17 cellular contexts compared by ENCODE assay signal in genomic region chr19:18206018-18206417, GRCh38. TPM values are rescaled to one million over a fixed set of nuclear protein-coding genes. Genes with fewer than 3 reads are reported as not detected.
A peak's percentile ranks its signal among the peaks of the same experiment; 100 is the strongest.
DNase-seq lines count a peak whose midpoint lies in the region; ATAC-seq, FAIRE-seq and TF ChIP-seq lines count a peak whose summit lies in the region.
"Had no signal": no experiment of that assay in that cellular context is flagged by ENCODE, and none has a peak within 500 bp of the region (broad histone marks: within the 10 kb centered on the region; RNA-seq: fewer than 3 reads in every experiment).

No MANE protein-coding gene starts in this region.

- H4K20me1 ChIP-seq in endothelial cell of umbilical vein (replicated peaks; ENCODE audit: control insufficient read depth, extremely low read depth, insufficient read depth, low read length) = no peaks in the 10 kb centered on the region

- H3K9me3 ChIP-seq in cardiac muscle cell (ENCODE audit: low read depth) = no peaks in the 10 kb centered on the region
- H3K9me3 ChIP-seq in endothelial cell of umbilical vein (replicated peaks; ENCODE audit: control insufficient read depth, insufficient read depth, low read length) = no peaks in the 10 kb centered on the region
- no peaks in the 10 kb centered on the region for H3K9me3 ChIP-seq in mesodermal cell (ENCODE audit: control insufficient read depth, low read length)
- no peaks in the 10 kb centered on the region for H3K9me3 ChIP-seq in transverse colon
- H3K9me3 ChIP-seq: thoracic aorta had no signal

- POLR2A ChIA-PET in endothelial cell of umbilical vein (lab: Charles Lee) = no interaction called here

- H3K79me2 ChIP-seq in endothelial cell of umbilical vein (ENCODE audit: control insufficient read depth, insufficient read depth, low read length) = no peaks in the 10 kb centered on the region

- H3K9ac ChIP-seq in endothelial cell of umbilical vein (replicated peaks; ENCODE audit: extremely low read depth, insufficient read depth, low read length) = peak overlapping the region; percentile 35

- intact Hi-C loops in Right ventricle myocardium superior (cut with DNase I) = loop anchor here (5.0 to 10.0 kb wide), 2 partner anchors 119 to 206 kb away; partner anchors contain the start of gene LSM4
- intact Hi-C loops in endothelial cell of umbilical vein (cut with micrococcal nuclease) = no loop called here
- intact Hi-C loops in transverse colon (cut with DNase I; ENCODE audit: low total_unique reads) = loop anchor here (10.0 kb wide), 1 partner anchor 209 kb away; the partner anchor contains the start of gene SSBP4

- peaks cover 10% of the 10 kb centered on the region for H3K4me1 ChIP-seq in cardiac muscle cell (ENCODE audit: low read depth)
- H3K4me1 ChIP-seq in endothelial cell of umbilical vein (ENCODE audit: control insufficient read depth, extremely low read depth, insufficient read depth, low read length) = peaks cover 10% of the 10 kb centered on the region
- H3K4me1 ChIP-seq in mesodermal cell (ENCODE audit: control insufficient read depth, insufficient read depth, low read length, poor library complexity, severe bottlenecking) = peaks cover 13% of the 10 kb centered on the region
- peaks cover 0 to 27% (median 23%) of the 10 kb centered on the region in 4 donors for H3K4me1 ChIP-seq in transverse colon

- dilution Hi-C loops in endothelial cell of umbilical vein (cut with MboI; ENCODE audit: extremely low pct_ligation_motif_present, low sequenced_read_pairs) = no loop called here

- CTCF ChIA-PET in endothelial cell of umbilical vein (lab: Charles Lee) = interaction anchor here (1.5 to 3.9 kb wide), 3 partner anchors 46 to 93 kb away, joined by 7 to 45 read pairs (median 26); no protein-coding TSS in a partner anchor

- H3K9me1 ChIP-seq in endothelial cell of umbilical vein (replicated peaks; ENCODE audit: control insufficient read depth, extremely low read depth, insufficient read depth, low read length) = no peaks in the 10 kb centered on the region

- no peak for ATAC-seq in Right ventricle myocardium superior (ENCODE audit: poor library complexity)
- no peak for ATAC-seq in GM21367 (IDR thresholded peaks at IDR 0.05; ENCODE audit: unreplicated experiment)
- ATAC-seq: T-cell had no signal

- H3K4me3 ChIP-seq in cardiac muscle cell = peak overlapping the region; percentile 56
- no peak overlapping the region for H3K4me3 ChIP-seq in endothelial cell of umbilical vein (replicated peaks in 1 of 3; ENCODE audit: insufficient read depth in 1 of 3, low read depth in 1 of 3, low read length in 3 of 3)
- H3K4me3 ChIP-seq in mesodermal cell (ENCODE audit: extremely low read depth, insufficient read depth, low read length, poor library complexity, severe bottlenecking) = peak overlapping the region; percentile 56
- H3K4me3 ChIP-seq in transverse colon = no peak overlapping the region

- no peak overlapping the region for H3K4me2 ChIP-seq in endothelial cell of umbilical vein (ENCODE audit: insufficient read depth, low read length)

- DNase-seq in cardiac muscle cell (ENCODE audit: low read depth in 1 of 2, low spot score in 1 of 2) (no peak), Right ventricle myocardium superior (no peak), endothelial cell of umbilical vein (ENCODE audit: low read depth, low spot score) (no peak), transverse colon (no peak), GM19239 (ENCODE audit: insufficient read length, low spot score) (no peak), C1 segment of cervical spinal cord (lab: John Stamatoyannopoulos, UW) (no peak)
- DNase-seq: activated CD4-positive, alpha-beta T cell treated with anti-CD3 and anti-CD28 coated beads, Interleukin-2, amount 50 U/mL, for 4 hours; activated effector memory CD4-positive, alpha-beta T cell treated with anti-CD3 and anti-CD28 coated beads, Interleukin-2, amount 50 U/mL, for 16 hours; central memory CD4-positive, alpha-beta T cell; GM23248; KBM-7; NCI-H2029; T-cell had no signal

- H2AFZ ChIP-seq in endothelial cell of umbilical vein (ENCODE audit: low read depth, low read length) = no peak overlapping the region

- in situ Hi-C loops in transverse colon (cut with MboI; ENCODE audit: low pct_ligation_motif_present in 1 of 4, low pct_unique_long_range_greater_than_20kb in 1 of 4, low sequenced_read_pairs in 3 of 4) = loop anchor here in 1 of 4 donors (25.0 kb wide), 1 partner anchor 131 kb away; the partner anchor contains the start of gene PGPEP1

- FAIRE-seq in endothelial cell of umbilical vein (lab: Jason Lieb, UNC) (no peak), GM19239 (lab: Jason Lieb, UNC) (no peak)

- TF ChIP-seq POLR2A in endothelial cell of umbilical vein (IDR thresholded peaks at IDR 0.05; ENCODE audit: low read depth, low read length) (no peak), transverse colon (IDR thresholded peaks at IDR 0.05) (no peak)

- H3K27me3 ChIP-seq in cardiac muscle cell = no peaks in the 10 kb centered on the region
- H3K27me3 ChIP-seq in endothelial cell of umbilical vein (ENCODE audit: control insufficient read depth in 2 of 2, insufficient read depth in 2 of 2, low read length in 2 of 2) = peaks cover 0 to 2% of the 10 kb centered on the region in 2 experiments
- H3K27me3 ChIP-seq in transverse colon = peaks cover 12% of the 10 kb centered on the region

- TF ChIP-seq CTCF in cardiac muscle cell (IDR thresholded peaks at IDR 0.05; ENCODE audit: low read depth, low read length) (no peak), endothelial cell of umbilical vein (IDR thresholded peaks at IDR 0.05; ENCODE audit: extremely low read depth in 1 of 2, insufficient read depth in 1 of 2, low read depth in 1 of 2, low read length in 2 of 2) (no peak), transverse colon (IDR thresholded peaks at IDR 0.05) (no peak)

- TF ChIP-seq EP300 in transverse colon (IDR thresholded peaks at IDR 0.05; ENCODE audit: low read depth) = no peak

- WGBS in mesodermal cell (ENCODE audit: insufficient coverage in 2 of 2), 2 experiments = 80 to 91% methylated on average over 4 to 7 of the region's 12 CpGs
- WGBS in transverse colon (ENCODE audit: low coverage in 1 of 2), 2 donors = 70 to 79% methylated on average over 8 to 12 of the region's 12 CpGs

- peaks cover 5% of the 10 kb centered on the region for H3K36me3 ChIP-seq in cardiac muscle cell
- H3K36me3 ChIP-seq in endothelial cell of umbilical vein (ENCODE audit: control insufficient read depth in 2 of 2, extremely low read depth in 1 of 2, insufficient read depth in 2 of 2, low read length in 2 of 2) = no peaks in the 10 kb centered on the region
- H3K36me3 ChIP-seq in mesodermal cell (ENCODE audit: control insufficient read depth, insufficient read depth, low read length) = no peaks in the 10 kb centered on the region
- H3K36me3 ChIP-seq in transverse colon = no peaks in the 10 kb centered on the region
- H3K36me3 ChIP-seq: thoracic aorta had no signal

- BruUV-seq in endothelial cell of umbilical vein (replicated peaks; lab: Mats Ljungman, UMichigan) = no TSS peak

- peak overlapping the region; percentile 94 for H3K27ac ChIP-seq in cardiac muscle cell
- no peak overlapping the region for H3K27ac ChIP-seq in endothelial cell of umbilical vein (ENCODE audit: insufficient read depth, low read depth, low read length)
- H3K27ac ChIP-seq in mesodermal cell (ENCODE audit: low read depth, low read length, severe bottlenecking) = peak overlapping the region; percentile 92
- H3K27ac ChIP-seq in transverse colon = peak overlapping the region; percentile 90 to 99 (median 96)

RNA-seq across cellular contexts. Expression of gene RAB3A, which starts 2.2 kb away (rescaled TPM):
- total RNA-seq in cardiac muscle cell (11.3 and 13.0 TPM in 2 replicates), Right ventricle myocardium superior (26.7 TPM), endothelial cell of umbilical vein (0.88 and 1.9 TPM in 2 replicates), transverse colon (1 to 10 TPM in 3 of 4 donors, not detected in 1; 2.2 to 8.6 (median 3.8) TPM)
- polyA plus RNA-seq in cardiac muscle cell (12.5 and 15.3 TPM in 2 replicates), endothelial cell of umbilical vein (0.86 and 0.90 TPM in 2 replicates)
- 0.74 and 1.0 TPM in 2 replicates for polyA plus RNA-seq in endothelial cell of umbilical vein (2011; cell fraction: cytosol; rRNA removed)
- 0.50 and 0.71 TPM in 2 replicates for polyA plus RNA-seq in endothelial cell of umbilical vein (2011; cell fraction: nucleus; rRNA removed)
- polyA plus RNA-seq in endothelial cell of umbilical vein (2012) = 1.1 and 2.1 TPM in 2 replicates
- polyA minus RNA-seq in endothelial cell of umbilical vein = 0.34 and 6.7 TPM in 2 replicates
- polyA minus RNA-seq in endothelial cell of umbilical vein (2011; cell fraction: cytosol; rRNA and poly(A)+ RNA removed) = 1.9 TPM
- 0.63 TPM in 2 replicates for polyA minus RNA-seq in endothelial cell of umbilical vein (2011; cell fraction: nucleus; rRNA and poly(A)+ RNA removed)
- polyA plus RNA-seq in mesodermal cell (2013, experiment 1 of 2) = 6.0 TPM
- polyA plus RNA-seq in mesodermal cell (2013, experiment 2 of 2) = 6.0 TPM

RNA-seq across cellular contexts. Expression of gene MPV17L2, which starts 13.0 kb away (rescaled TPM):
- total RNA-seq in cardiac muscle cell (38.2 and 74.5 TPM in 2 replicates), Right ventricle myocardium superior (9.4 TPM), endothelial cell of umbilical vein (13.8 and 16.1 TPM in 2 replicates), transverse colon (10 to 100 TPM in 3 of 4 donors, 1 to 10 TPM in 1; 1.6 to 22.3 (median 12.6) TPM)
- polyA plus RNA-seq in cardiac muscle cell (25.5 and 51.7 TPM in 2 replicates), endothelial cell of umbilical vein (27.6 and 38.4 TPM in 2 replicates)
- polyA plus RNA-seq in endothelial cell of umbilical vein (2011; cell fraction: cytosol; rRNA removed) = 20.1 and 23.8 TPM in 2 replicates
- 5.5 and 6.3 TPM in 2 replicates for polyA plus RNA-seq in endothelial cell of umbilical vein (2011; cell fraction: nucleus; rRNA removed)
- polyA plus RNA-seq in endothelial cell of umbilical vein (2012) = 17.1 and 19.8 TPM in 2 replicates
- 19.3 and 22.4 TPM in 2 replicates for polyA minus RNA-seq in endothelial cell of umbilical vein
- polyA minus RNA-seq in endothelial cell of umbilical vein (2011; cell fraction: cytosol; rRNA and poly(A)+ RNA removed) = 16.1 TPM
- polyA minus RNA-seq in endothelial cell of umbilical vein (2011; cell fraction: nucleus; rRNA and poly(A)+ RNA removed) = 3.3 and 3.4 TPM in 2 replicates
- polyA plus RNA-seq in mesodermal cell (2013, experiment 1 of 2) = 27.5 TPM
- polyA plus RNA-seq in mesodermal cell (2013, experiment 2 of 2) = 21.6 TPM

RNA-seq across cellular contexts. Expression of gene PDE4C, which starts 20.2 kb away (rescaled TPM):
- total RNA-seq in cardiac muscle cell (0.67 and 8.3 TPM in 2 replicates), Right ventricle myocardium superior (1.8 TPM), endothelial cell of umbilical vein (0.76 and 0.97 TPM in 2 replicates), transverse colon (10 to 100 TPM in 2 of 4 donors, 1 to 10 TPM in 2; 3.0 to 18.3 (median 7.7) TPM)
- polyA plus RNA-seq in cardiac muscle cell (1.1 TPM in 2 replicates), endothelial cell of umbilical vein (0.13 and 0.29 TPM in 2 replicates)
- polyA plus RNA-seq in endothelial cell of umbilical vein (2011; cell fraction: cytosol; rRNA removed) = 0.06 and 0.07 TPM in 2 replicates
- 2.3 and 3.8 TPM in 2 replicates for polyA plus RNA-seq in endothelial cell of umbilical vein (2011; cell fraction: nucleus; rRNA removed)
- 0.30 TPM in 1 of 2 replicates, not detected in the other for polyA plus RNA-seq in endothelial cell of umbilical vein (2012)
- 0.06 and 0.19 TPM in 2 replicates for polyA minus RNA-seq in endothelial cell of umbilical vein
- not detected for polyA minus RNA-seq in endothelial cell of umbilical vein (2011; cell fraction: cytosol; rRNA and poly(A)+ RNA removed)
- 0.77 and 1.8 TPM in 2 replicates for polyA minus RNA-seq in endothelial cell of umbilical vein (2011; cell fraction: nucleus; rRNA and poly(A)+ RNA removed)
- 0.48 TPM for polyA plus RNA-seq in mesodermal cell (2013, experiment 1 of 2)
- polyA plus RNA-seq in mesodermal cell (2013, experiment 2 of 2) = not detected
- total RNA-seq: T-cell had no signal

RNA-seq across cellular contexts. Expression of gene IFI30, which starts 32.4 kb away (rescaled TPM):
- total RNA-seq in cardiac muscle cell = 0.98 and 1.4 TPM in 2 replicates
- 1.0 TPM in 1 of 2 replicates, not detected in the other for polyA plus RNA-seq in cardiac muscle cell
- 23.1 TPM for total RNA-seq in Right ventricle myocardium superior
- 0.74 and 1.1 TPM in 2 replicates for total RNA-seq in endothelial cell of umbilical vein
- 1.6 and 2.1 TPM in 2 replicates for polyA plus RNA-seq in endothelial cell of umbilical vein
- polyA plus RNA-seq in endothelial cell of umbilical vein (2011; cell fraction: cytosol; rRNA removed) = 1.1 and 1.6 TPM in 2 replicates
- 1.2 TPM in 1 of 2 replicates, not detected in the other for polyA plus RNA-seq in endothelial cell of umbilical vein (2011; cell fraction: nucleus; rRNA removed)
- polyA plus RNA-seq in endothelial cell of umbilical vein (2012) = 0.38 and 0.96 TPM in 2 replicates
- 0.45 TPM in 1 of 2 replicates, not detected in the other for polyA minus RNA-seq in endothelial cell of umbilical vein
- polyA minus RNA-seq in endothelial cell of umbilical vein (2011; cell fraction: cytosol; rRNA and poly(A)+ RNA removed) = 135 TPM
- not detected in 2 replicates for polyA minus RNA-seq in endothelial cell of umbilical vein (2011; cell fraction: nucleus; rRNA and poly(A)+ RNA removed)
- 3.5 TPM for polyA plus RNA-seq in mesodermal cell (2013, experiment 1 of 2)
- 2.9 TPM for polyA plus RNA-seq in mesodermal cell (2013, experiment 2 of 2)
- 10 to 100 TPM in 3 of 4 donors, 1 to 10 TPM in 1; 10.0 to 50.8 (median 32.8) TPM for total RNA-seq in transverse colon
- total RNA-seq: progenitor cell of endocrine pancreas had no signal

RNA-seq across cellular contexts. Expression of gene PIK3R2, which starts 53.1 kb away (rescaled TPM):
- total RNA-seq in cardiac muscle cell (64.7 and 72.0 TPM in 2 replicates), Right ventricle myocardium superior (20.8 TPM), endothelial cell of umbilical vein (14.4 and 15.2 TPM in 2 replicates), transverse colon (100 to 1,000 TPM in 1 of 4 donors, 10 to 100 TPM in 3; 30.5 to 135 (median 31.2) TPM)
- polyA plus RNA-seq in cardiac muscle cell (48.5 and 53.8 TPM in 2 replicates), endothelial cell of umbilical vein (7.5 and 8.1 TPM in 2 replicates)
- polyA plus RNA-seq in endothelial cell of umbilical vein (2011; cell fraction: cytosol; rRNA removed) = 4.4 and 5.8 TPM in 2 replicates
- 13.3 and 13.5 TPM in 2 replicates for polyA plus RNA-seq in endothelial cell of umbilical vein (2011; cell fraction: nucleus; rRNA removed)
- 7.9 and 10.4 TPM in 2 replicates for polyA plus RNA-seq in endothelial cell of umbilical vein (2012)
- 3.2 TPM in 1 of 2 replicates, not detected in the other for polyA minus RNA-seq in endothelial cell of umbilical vein
- polyA minus RNA-seq in endothelial cell of umbilical vein (2011; cell fraction: cytosol; rRNA and poly(A)+ RNA removed) = 17.9 TPM
- polyA minus RNA-seq in endothelial cell of umbilical vein (2011; cell fraction: nucleus; rRNA and poly(A)+ RNA removed) = 5.6 and 6.2 TPM in 2 replicates
- polyA plus RNA-seq in mesodermal cell (2013, experiment 1 of 2) = 46.4 TPM
- 37.9 TPM for polyA plus RNA-seq in mesodermal cell (2013, experiment 2 of 2)

Comparison
In these comparisons a context has a peak if more than half of its experiments do, and no peak if none do; other contexts are left out.
1. H3K4me3 ChIP-seq: peak in cardiac muscle cell (single experiment) and mesodermal cell (single experiment); none in endothelial cell of umbilical vein (0 of 3) and transverse colon (0 of 4).